ENCODE assay signal across 9 cellular contexts in the genomic region with DNA sequence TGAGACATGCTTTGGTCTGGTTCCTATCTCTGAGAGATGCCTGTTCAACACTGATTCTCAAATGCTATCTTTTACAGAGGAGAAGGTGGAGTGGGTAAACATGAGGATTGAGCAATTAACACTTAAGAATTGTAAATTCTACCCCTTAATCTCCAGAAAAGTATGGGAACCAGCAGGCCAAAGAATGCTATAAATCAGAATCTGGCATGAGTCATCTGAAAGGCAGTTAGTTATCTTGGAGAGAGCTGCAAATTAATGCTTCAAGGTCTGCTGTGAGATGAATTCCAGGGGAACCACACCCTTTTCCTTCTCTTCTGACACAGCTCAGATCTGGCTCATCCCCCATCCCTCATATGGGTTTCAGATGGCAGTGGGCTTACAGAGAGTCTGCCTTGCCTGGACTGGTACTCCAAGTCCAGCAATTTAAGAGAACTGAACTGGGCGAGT. TPM values are rescaled to one million over a fixed set of nuclear protein-coding genes. Genes with fewer than 3 reads are reported as not detected.
DNase-seq lines count a peak whose midpoint lies in the region; ATAC-seq, FAIRE-seq and TF ChIP-seq lines count a peak whose summit lies in the region.
"Had no signal": no experiment of that assay in that cellular context is flagged by ENCODE, and none has a peak within 500 bp of the region (broad histone marks: within the 10 kb centered on the region; RNA-seq: fewer than 3 reads in every experiment).

No MANE protein-coding gene starts in this region.

- H2AFZ ChIP-seq in HCT116 (ENCODE audit: low read depth, low read length, poor library complexity, severe bottlenecking): no peak overlapping the region
- H2AFZ ChIP-seq in Karpas-422 (ENCODE audit: low read length): no peak overlapping the region

- H3K4me3 ChIP-seq in A549 (peak overlapping the region; percentile 34), HCT116 (replicated peaks in 1 of 2; ENCODE audit: low read depth in 1 of 2, low read length in 2 of 2) (peak overlapping the region; percentile 26 to 92), Karpas-422 (ENCODE audit: low read length) (no peak overlapping the region)

- peak; percentile 67 to 89 for DNase-seq in A549 (ENCODE audit: low read depth in 1 of 2, low spot score in 1 of 2)
- DNase-seq in HCT116 (ENCODE audit: low read depth, low spot score): peak; percentile 82
- peak; percentile 98 for DNase-seq in amniotic epithelial cell (ENCODE audit: low read depth)
- peak; percentile 92 for DNase-seq in kidney tubule cell (ENCODE audit: low spot score)
- DNase-seq in hypothalamus (lab: John Stamatoyannopoulos, UW): no peak
- no peak for DNase-seq in Karpas-422

- TF ChIP-seq CTCF in A549 (IDR thresholded peaks at IDR 0.05) (no peak), HCT116 (IDR thresholded peaks at IDR 0.05 in 2 of 3, conservative IDR thresholded peaks at IDR 0.05 in 1 of 3; ENCODE audit: borderline replicate concordance in 1 of 3, insufficient read depth in 1 of 3, low read depth in 2 of 3, low read length in 2 of 3) (no peak)

- intact Hi-C loops in HCT116 (cut with micrococcal nuclease): no loop called here

- CTCF ChIA-PET in A549 (lab: Yijun Ruan, JAX): interaction anchor here (0.9 to 38.2 kb wide), 4 partner anchors 9 to 55 kb away, joined by 3 to 1410 read pairs (median 711); a partner anchor contains a TSS
- CTCF ChIA-PET in HCT116 (lab: Charles Lee): interaction anchor here (1.5 to 3.8 kb wide), 2 partner anchors 20 to 54 kb away, joined by 6 to 28 read pairs; no protein-coding TSS in a partner anchor

- RAD21 ChIA-PET in HCT116 (lab: Charles Lee; ENCODE audit: low non-redundant PET in 1 of 2, low total read pairs in 2 of 2, uncharacterized antibody in 2 of 2, unreplicated experiment in 2 of 2): interaction anchor here (0.6 to 1.3 kb wide), 3 partner anchors 8 to 21 kb away, joined by 3 read pairs; no protein-coding TSS in a partner anchor

- no peak for TF ChIP-seq POLR2A in A549 (IDR thresholded peaks at IDR 0.05; ENCODE audit: low read length)
- TF ChIP-seq POLR2A in HCT116 (IDR thresholded peaks at IDR 0.05; ENCODE audit: borderline replicate concordance, extremely low read depth, insufficient read depth, insufficient read length): no peak

- peak; percentile 59 for FAIRE-seq in A549 (lab: Jason Lieb, UNC)

- no peaks in the 10 kb centered on the region for H3K27me3 ChIP-seq in HCT116 (ENCODE audit: insufficient read depth, low read length)
- H3K27me3 ChIP-seq in Karpas-422 (ENCODE audit: low read length): no peaks in the 10 kb centered on the region

- H3K9me2 ChIP-seq in HCT116 (ENCODE audit: insufficient read depth): no peaks in the 10 kb centered on the region
- no peaks in the 10 kb centered on the region for H3K9me2 ChIP-seq in Karpas-422 (replicated peaks; ENCODE audit: insufficient read depth, low read length)

- H3K9ac ChIP-seq in HCT116 (ENCODE audit: low read length) (peak overlapping the region; percentile 95), Karpas-422 (ENCODE audit: low read length) (no peak overlapping the region)

- peak in 1 of 2 experiments; percentile 32; a peak in 2 of 5 replicates for TF ChIP-seq RAD21 in A549 (conservative IDR thresholded peaks at IDR 0.05 in 1 of 2, IDR thresholded peaks at IDR 0.05 in 1 of 2)
- peak; percentile 19 for TF ChIP-seq RAD21 in HCT116 (IDR thresholded peaks at IDR 0.05; ENCODE audit: low read depth)

- H3K9me3 ChIP-seq in A549: no peaks in the 10 kb centered on the region
- H3K9me3 ChIP-seq in HCT116 (ENCODE audit: control insufficient read depth in 1 of 2, insufficient read depth in 1 of 2, low read depth in 1 of 2, low read length in 2 of 2): no peaks in the 10 kb centered on the region
- H3K9me3 ChIP-seq in Karpas-422 (ENCODE audit: low read length): no peaks in the 10 kb centered on the region

- H3K4me2 ChIP-seq in A549 (peak overlapping the region; percentile 96), HCT116 (ENCODE audit: low read length) (peak overlapping the region; percentile 81), Karpas-422 (ENCODE audit: low read depth, low read length, poor library complexity, severe bottlenecking) (no peak overlapping the region)

- no TSS peak for BruUV-seq in HCT116 (replicated peaks; lab: Mats Ljungman, UMichigan)

- H3K27ac ChIP-seq in A549 (peak overlapping the region; percentile 97), HCT116 (ENCODE audit: low read depth, low read length) (peak overlapping the region; percentile 87; the same call in 1 of the 2 replicates), Karpas-422 (ENCODE audit: low read length) (no peak overlapping the region)

- H3K36me3 ChIP-seq in HCT116 (ENCODE audit: control insufficient read depth in 1 of 2, insufficient read depth in 2 of 2, low read length in 2 of 2): peaks cover 23 to 34% of the 10 kb centered on the region in 2 experiments
- H3K36me3 ChIP-seq in Karpas-422 (ENCODE audit: insufficient read depth, low read length): no peaks in the 10 kb centered on the region

- peaks cover 74% of the 10 kb centered on the region for H3K4me1 ChIP-seq in A549
- peaks cover 48 to 67% of the 10 kb centered on the region in 2 experiments for H3K4me1 ChIP-seq in HCT116 (ENCODE audit: control insufficient read depth in 1 of 2, insufficient read depth in 2 of 2, low read length in 2 of 2)
- H3K4me1 ChIP-seq in Karpas-422 (ENCODE audit: low read length): peaks cover 12% of the 10 kb centered on the region

- H4K20me1 ChIP-seq in HCT116 (ENCODE audit: insufficient read depth): peaks cover 29% of the 10 kb centered on the region; the same call in 1 of the 2 replicates
- no peaks in the 10 kb centered on the region for H4K20me1 ChIP-seq in Karpas-422 (ENCODE audit: insufficient read depth, low read depth, low read length)

- ATAC-seq in A549: peak; percentile 5 to 56; a peak in 3 of 6 replicates
- ATAC-seq in HCT116: peak; percentile 54
- no peak for ATAC-seq in HG03457 (IDR thresholded peaks at IDR 0.05; ENCODE audit: unreplicated experiment)
- no peak for ATAC-seq in GM19463 (IDR thresholded peaks at IDR 0.05; ENCODE audit: unreplicated experiment)
- ATAC-seq: left lobe of liver had no signal

- POLR2A ChIA-PET in A549 (lab: Yijun Ruan, JAX) (interaction anchor here (2.2 to 10.4 kb wide), 5 partner anchors 9 to 48 kb away, joined by 7 to 151 read pairs (median 23); a partner anchor contains a TSS), HCT116 (lab: Charles Lee) (interaction anchor here (0.7 to 2.0 kb wide), 4 partner anchors 9 to 161 kb away, joined by 3 to 7 read pairs (median 3); no protein-coding TSS in a partner anchor)

- H3K79me2 ChIP-seq in HCT116 (ENCODE audit: insufficient read depth, low read length) (peaks cover 92% of the 10 kb centered on the region), Karpas-422 (ENCODE audit: low read length) (no peaks in the 10 kb centered on the region)

- 0% methylated on average over 1 of the region's 1 CpG for WGBS in A549 (ENCODE audit: missing lambda C conversion rate)

- peak; percentile 75 to 84; a peak in 3 of 5 replicates for TF ChIP-seq EP300 in A549 (IDR thresholded peaks at IDR 0.05)

TF ChIP-seq in A549, 52 proteins besides CTCF, POLR2A, EP300 and RAD21 (continues in another document):
- TF ChIP-seq HOXB5 (CRISPR knock-in tag; IDR thresholded peaks at IDR 0.05) (peak; percentile 80), CBX2 (IDR thresholded peaks at IDR 0.05; ENCODE audit: borderline replicate concordance, low read depth) (no peak), RCOR1 (IDR thresholded peaks at IDR 0.05; ENCODE audit: low read depth, low read length) (no peak), SMC3 (IDR thresholded peaks at IDR 0.05) (peak; percentile 28), FOSL2 (IDR thresholded peaks at IDR 0.05) (peak; percentile 92), FOSL2 (CRISPR knock-in tag; IDR thresholded peaks at IDR 0.05) (peak; percentile 97), ESRRA (IDR thresholded peaks at IDR 0.05; ENCODE audit: borderline replicate concordance, low read length) (no peak), FOXS1 (CRISPR knock-in tag; IDR thresholded peaks at IDR 0.05) (no peak), POLR2AphosphoS2 (conservative IDR thresholded peaks at IDR 0.05; ENCODE audit: low read length) (peak; percentile 78; the same call in 1 of the 2 replicates), HDAC2 (IDR thresholded peaks at IDR 0.05) (no peak), PHF8 (IDR thresholded peaks at IDR 0.05; ENCODE audit: borderline replicate concordance, low read depth) (no peak)

TF ChIP-seq in HCT116, 20 proteins besides CTCF, POLR2A, EP300 and RAD21 (continues in another document):
- TF ChIP-seq EZH2phosphoT487 (IDR thresholded peaks at IDR 0.05; ENCODE audit: borderline replicate concordance): no peak
- no peak for TF ChIP-seq SRF (IDR thresholded peaks at IDR 0.05; ENCODE audit: low read depth)
- peak; percentile 88 for TF ChIP-seq TCF7L2 (IDR thresholded peaks at IDR 0.05; ENCODE audit: borderline replicate concordance, extremely low read depth, insufficient read depth, insufficient read length)
- peak; percentile 87 for TF ChIP-seq SIN3A (IDR thresholded peaks at IDR 0.05; ENCODE audit: low read depth)
- peak; percentile 86; the same call in 1 of the 2 replicates for TF ChIP-seq CEBPB (IDR thresholded peaks at IDR 0.05; ENCODE audit: low read depth)

RNA-seq across cellular contexts. Expression of a gene that starts 5.2 kb away (rescaled TPM):
- polyA plus RNA-seq in A549 (2011; rRNA removed) (505 and 515 TPM in 2 replicates), A549 (2017; fragmentation: RNase III; extraction: RNeasy Plus Mini Kit Qiagen cat#74134 plus additional on column Dnase treatment) (2,059 to 2,476 TPM (median 2,077 TPM) in 3 replicates)
- polyA plus RNA-seq in A549 (2012; cell fraction: cytosol; rRNA removed): 323 and 344 TPM in 2 replicates
- polyA plus RNA-seq in A549 (2012; cell fraction: nucleus; rRNA removed): 72.0 and 86.0 TPM in 2 replicates
- 228 and 259 TPM in 2 replicates for polyA minus RNA-seq in A549 (2011; rRNA and poly(A)+ RNA removed)
- 340 TPM for total RNA-seq in HCT116 (2021; ENCODE audit: unreplicated experiment)
- 152 and 230 TPM in 2 replicates for polyA plus RNA-seq in HCT116 (2012)
- 0.56 and 4.2 TPM in 2 replicates for total RNA-seq in Karpas-422 (2014; rRNA removed; shearing (Covaris generic); ENCODE audit: low replicate concordance)

RNA-seq across cellular contexts. Expression of a gene that starts 48.4 kb away (rescaled TPM):
- polyA plus RNA-seq in A549 (2011; rRNA removed) (671 and 1,155 TPM in 2 replicates), A549 (2017; fragmentation: RNase III; extraction: RNeasy Plus Mini Kit Qiagen cat#74134 plus additional on column Dnase treatment) (1,442 to 1,531 TPM (median 1,500 TPM) in 3 replicates)
- polyA plus RNA-seq in A549 (2012; cell fraction: cytosol; rRNA removed): 1,193 and 1,223 TPM in 2 replicates
- 334 and 440 TPM in 2 replicates for polyA plus RNA-seq in A549 (2012; cell fraction: nucleus; rRNA removed)
- 584 and 703 TPM in 2 replicates for polyA minus RNA-seq in A549 (2011; rRNA and poly(A)+ RNA removed)
- 229 TPM for total RNA-seq in HCT116 (2021; ENCODE audit: unreplicated experiment)
- polyA plus RNA-seq in HCT116 (2012): 638 and 798 TPM in 2 replicates
- total RNA-seq in Karpas-422 (2014; rRNA removed; shearing (Covaris generic); ENCODE audit: low replicate concordance): 68.5 and 155 TPM in 2 replicates

Comparison
In these comparisons a context has a peak if more than half of its experiments do, and no peak if none do; other contexts are left out.
1. ATAC-seq: peak in A549 (2 of 2) and HCT116 (single experiment); none in HG03457 (single experiment) and GM19463 (single experiment).
2. DNase-seq: peak in A549 (2 of 2), HCT116 (single experiment), amniotic epithelial cell (single experiment) and kidney tubule cell (single experiment); none in hypothalamus (0 of 51) and Karpas-422 (single experiment).
3. RNA of a gene that starts 5.2 kb away (total RNA-seq): 340 TPM in HCT116 (single experiment); 0.56 to 4.2 TPM in Karpas-422; every median in the first group is over 10 times any median in the second.